ENCODE assay signal across 25 cellular contexts in genomic region chr12:89593873-89594272, GRCh38.
"Had no signal": no experiment of that assay in that cellular context is flagged by ENCODE, and none has a peak within 500 bp of the region (broad histone marks: within the 10 kb centered on the region; RNA-seq: fewer than 3 reads in every experiment).

No MANE protein-coding gene starts in this region.

- H3K27me3 ChIP-seq: left lung, ovary, stomach, testis, thyroid gland, transverse colon, upper lobe of left lung, vagina had no signal

- H3K4me1 Mint-ChIP-seq: nephron had no signal

- H3K9me3 ChIP-seq: left lung, lower lobe of right lung, ovary, stomach, testis, thyroid gland, transverse colon, upper lobe of left lung, vagina had no signal

- H3K4me3 Mint-ChIP-seq: immature natural killer cell; naive thymus-derived CD8-positive, alpha-beta T cell; nephron; neural crest cell; stimulated activated naive B cell treated with anti-CD40 and anti-IgM and Interleukin-4, amounts not matched to agents 10 μg/mL and 1 μg/mL and 100 μg/mL, for 72 hours had no signal

- DNase-seq: hypothalamus; immature natural killer cell; kidney; left colon; left lung; lower lobe of right lung; mammary epithelial cell; mesenchymal stem cell; naive thymus-derived CD8-positive, alpha-beta T cell; ovary; right cardiac atrium; stimulated activated CD4-positive, alpha-beta T cell treated with anti-CD3 and anti-CD28 coated beads, Interleukin-4, amount 100 ng/mL, for 24 hours; stimulated activated naive B cell treated with anti-CD40 and anti-IgM and Interleukin-4, amounts not matched to agents 10 μg/mL and 1 μg/mL and 100 μg/mL, for 72 hours; stimulated activated naive CD8-positive, alpha-beta T cell treated with anti-CD3 and anti-CD28 coated beads, Interleukin-15, Interleukin-2, amounts not matched to agents 100 U/mL and 50 U/mL, for 24 hours; stomach; testis; thyroid gland; transverse colon; upper lobe of left lung had no signal

- H3K27ac Mint-ChIP-seq: immature natural killer cell; nephron; stimulated activated naive B cell treated with anti-CD40 and anti-IgM and Interleukin-4, amounts not matched to agents 10 μg/mL and 1 μg/mL and 100 μg/mL, for 72 hours had no signal

- H3K27me3 Mint-ChIP-seq: naive thymus-derived CD8-positive, alpha-beta T cell; progenitor cell of endocrine pancreas; stimulated activated naive B cell treated with anti-CD40 and anti-IgM and Interleukin-4, amounts not matched to agents 10 μg/mL and 1 μg/mL and 100 μg/mL, for 72 hours had no signal

- H3K4me3 ChIP-seq: left lung, lower lobe of right lung, ovary, skin epidermis, stomach, testis, thyroid gland, transverse colon, upper lobe of left lung, vagina had no signal

- ATAC-seq: left colon; left lung; lower lobe of right lung; naive thymus-derived CD8-positive, alpha-beta T cell; right cardiac atrium; sciatic nerve; stimulated activated naive B cell treated with anti-CD40 and anti-IgM and Interleukin-4, amounts not matched to agents 10 μg/mL and 1 μg/mL and 100 μg/mL, for 72 hours; stimulated activated naive CD8-positive, alpha-beta T cell treated with anti-CD3 and anti-CD28 coated beads, Interleukin-15, Interleukin-2, amounts not matched to agents 100 U/mL and 50 U/mL, for 24 hours had no signal

- H3K36me3 ChIP-seq: ovary had no signal

- H3K27ac ChIP-seq: left lung, lower lobe of right lung, ovary, skin epidermis, stomach, testis, thyroid gland, transverse colon, upper lobe of left lung, vagina had no signal

- H3K9me3 Mint-ChIP-seq: immature natural killer cell; naive thymus-derived CD8-positive, alpha-beta T cell; nephron; neural crest cell; stimulated activated naive B cell treated with anti-CD40 and anti-IgM and Interleukin-4, amounts not matched to agents 10 μg/mL and 1 μg/mL and 100 μg/mL, for 72 hours had no signal

- H3K4me1 ChIP-seq: left lung, lower lobe of right lung, stomach, testis, thyroid gland, transverse colon, upper lobe of left lung, vagina had no signal
